1 cellular context compared by ENCODE assay signal in genomic region chr7:77798394-77799077, GRCh38.
TF ChIP-seq lines count a peak whose summit lies in the region.

PHTF2 (plus strand) TSS chr7:77798773.
TMEM60 (minus strand) TSS chr7:77798434; CDS start chr7:77794373, 4,061 bp downstream.

TF ChIP-seq in HepG2, 621 proteins besides CTCF, POLR2A, EP300 and RAD21 (continued from another document and continues in another):
- no peak for TF ChIP-seq USF2 (IDR thresholded peaks at IDR 0.05; ENCODE audit: low read depth, low read length)
- no peak; the same call in 1 of the 2 replicates for TF ChIP-seq USF2 (CRISPR knock-in tag; IDR thresholded peaks at IDR 0.05; ENCODE audit: borderline replicate concordance)
- TF ChIP-seq KDM1A (CRISPR knock-in tag; IDR thresholded peaks at IDR 0.05) = no peak
- no peak for TF ChIP-seq ZNF597 (CRISPR knock-in tag; IDR thresholded peaks at IDR 0.05)
- no peak for TF ChIP-seq TFAP4 (IDR thresholded peaks at IDR 0.05; ENCODE audit: borderline replicate concordance, low read depth)
- no peak; the same call in 1 of the 2 replicates for TF ChIP-seq GATAD1 (CRISPR knock-in tag; IDR thresholded peaks at IDR 0.05)
- TF ChIP-seq BRCA1 (CRISPR knock-in tag; IDR thresholded peaks at IDR 0.05) = no peak
- no peak; the same call in 1 of the 2 replicates for TF ChIP-seq ZNF878 (CRISPR knock-in tag; IDR thresholded peaks at IDR 0.05)
- TF ChIP-seq PAWR (CRISPR knock-in tag; IDR thresholded peaks at IDR 0.05; ENCODE audit: borderline replicate concordance) = no peak
- TF ChIP-seq ZNF10 (CRISPR knock-in tag; IDR thresholded peaks at IDR 0.05; ENCODE audit: borderline replicate concordance, low read depth) = no peak
- TF ChIP-seq FOXA1 (IDR thresholded peaks at IDR 0.05) = no peak
- no peak for TF ChIP-seq FOXA1 (CRISPR knock-in tag; IDR thresholded peaks at IDR 0.05)
- peak; percentile 71 for TF ChIP-seq REPIN1 (CRISPR knock-in tag; IDR thresholded peaks at IDR 0.05; ENCODE audit: borderline replicate concordance, low read depth)
- no peak for TF ChIP-seq ZNF672 (CRISPR knock-in tag; IDR thresholded peaks at IDR 0.05)
- peak; percentile 38 for TF ChIP-seq MED1 (CRISPR knock-in tag; IDR thresholded peaks at IDR 0.05)
- TF ChIP-seq ZNF264 (CRISPR knock-in tag; IDR thresholded peaks at IDR 0.05) = peak; percentile 38; the same call in 1 of the 2 replicates
- no peak for TF ChIP-seq SOX6 (IDR thresholded peaks at IDR 0.05)
- TF ChIP-seq SOX6 (CRISPR knock-in tag; IDR thresholded peaks at IDR 0.05) = peak; percentile 70
- TF ChIP-seq ZNF510 (CRISPR knock-in tag; IDR thresholded peaks at IDR 0.05; ENCODE audit: low read depth) = no peak
- TF ChIP-seq CEBPB (IDR thresholded peaks at IDR 0.05; ENCODE audit: borderline replicate concordance, low read depth, low read length) = no peak
- no peak for TF ChIP-seq DNMT3B (CRISPR knock-in tag; conservative IDR thresholded peaks at IDR 0.05)
- no peak for TF ChIP-seq ZBTB39 (CRISPR knock-in tag; IDR thresholded peaks at IDR 0.05)
- no peak for TF ChIP-seq PHF21A (CRISPR knock-in tag; IDR thresholded peaks at IDR 0.05)
- no peak for TF ChIP-seq ZNF33A (CRISPR knock-in tag; IDR thresholded peaks at IDR 0.05; ENCODE audit: borderline replicate concordance)
- TF ChIP-seq ZBTB21 (CRISPR knock-in tag; IDR thresholded peaks at IDR 0.05) = no peak
- no peak for TF ChIP-seq GLMP (CRISPR knock-in tag; IDR thresholded peaks at IDR 0.05; ENCODE audit: borderline replicate concordance)
- no peak for TF ChIP-seq CBX2 (IDR thresholded peaks at IDR 0.05; ENCODE audit: low read depth, low read length)
- TF ChIP-seq CBX2 (CRISPR knock-in tag; IDR thresholded peaks at IDR 0.05; ENCODE audit: low read depth) = no peak
- TF ChIP-seq ETV5 (CRISPR knock-in tag; IDR thresholded peaks at IDR 0.05; ENCODE audit: borderline replicate concordance) = peak; percentile 93
- no peak; the same call in 1 of the 2 replicates for TF ChIP-seq THRA (CRISPR knock-in tag; IDR thresholded peaks at IDR 0.05; ENCODE audit: borderline replicate concordance)
- TF ChIP-seq HOXA7 (CRISPR knock-in tag; IDR thresholded peaks at IDR 0.05) = no peak
- peak; percentile 71 for TF ChIP-seq ZNF891 (CRISPR knock-in tag; IDR thresholded peaks at IDR 0.05)
- peak; percentile 79 for TF ChIP-seq HNRNPK (IDR thresholded peaks at IDR 0.05; ENCODE audit: low read depth, low read length, poor library complexity, severe bottlenecking)
- TF ChIP-seq KAT8 (CRISPR knock-in tag; IDR thresholded peaks at IDR 0.05) = peak; percentile 59
- no peak for TF ChIP-seq FOXM1 (CRISPR knock-in tag; IDR thresholded peaks at IDR 0.05)
- TF ChIP-seq NONO (IDR thresholded peaks at IDR 0.05) = no peak
- peak; percentile 74 for TF ChIP-seq NONO (CRISPR knock-in tag; conservative IDR thresholded peaks at IDR 0.05)
- no peak for TF ChIP-seq U2AF1 (optimal IDR thresholded peaks at IDR 0.05; ENCODE audit: low read depth, low read length)
- TF ChIP-seq BRF2 (CRISPR knock-in tag; IDR thresholded peaks at IDR 0.05) = peak; percentile 19; the same call in 1 of the 2 replicates
- TF ChIP-seq PITX1 (CRISPR knock-in tag; IDR thresholded peaks at IDR 0.05) = no peak
- TF ChIP-seq ZFP41 (CRISPR knock-in tag; IDR thresholded peaks at IDR 0.05; ENCODE audit: borderline replicate concordance) = peak; percentile 80; the same call in 1 of the 2 replicates
- peak; percentile 60 for TF ChIP-seq ELF1 (CRISPR knock-in tag; IDR thresholded peaks at IDR 0.05)
- no peak for TF ChIP-seq U2AF2 (IDR thresholded peaks at IDR 0.05; ENCODE audit: low read depth, low read length)
- no peak for TF ChIP-seq ZNF354B (CRISPR knock-in tag; IDR thresholded peaks at IDR 0.05)
- no peak for TF ChIP-seq MXD4 (CRISPR knock-in tag; IDR thresholded peaks at IDR 0.05)
- no peak for TF ChIP-seq ZNF839 (CRISPR knock-in tag; IDR thresholded peaks at IDR 0.05; ENCODE audit: borderline replicate concordance)
- no peak for TF ChIP-seq ZNF121 (CRISPR knock-in tag; IDR thresholded peaks at IDR 0.05)
- no peak; the same call in 1 of the 2 replicates for TF ChIP-seq ZFP90 (CRISPR knock-in tag; IDR thresholded peaks at IDR 0.05; ENCODE audit: borderline replicate concordance)
- TF ChIP-seq HMG20B (CRISPR knock-in tag; conservative IDR thresholded peaks at IDR 0.05) = no peak
- no peak for TF ChIP-seq ZNF644 (CRISPR knock-in tag; IDR thresholded peaks at IDR 0.05; ENCODE audit: low read depth)
- peak; percentile 78 for TF ChIP-seq ZMAT3 (CRISPR knock-in tag; conservative IDR thresholded peaks at IDR 0.05)
- TF ChIP-seq ZNF367 (CRISPR knock-in tag; IDR thresholded peaks at IDR 0.05; ENCODE audit: borderline replicate concordance) = no peak
- peak; percentile 24; the same call in 1 of the 2 replicates for TF ChIP-seq TGIF2 (CRISPR knock-in tag; IDR thresholded peaks at IDR 0.05)
- no peak for TF ChIP-seq ZEB1 (IDR thresholded peaks at IDR 0.05; ENCODE audit: insufficient replicate concordance, low read depth)
- TF ChIP-seq MYNN (CRISPR knock-in tag; IDR thresholded peaks at IDR 0.05; ENCODE audit: low read depth) = no peak
- TF ChIP-seq MYPOP (CRISPR knock-in tag; IDR thresholded peaks at IDR 0.05) = peak; percentile 100
- no peak for TF ChIP-seq MTF1 (CRISPR knock-in tag; IDR thresholded peaks at IDR 0.05)
- TF ChIP-seq ZNF557 (CRISPR knock-in tag; IDR thresholded peaks at IDR 0.05) = no peak
- TF ChIP-seq ISX (CRISPR knock-in tag; conservative IDR thresholded peaks at IDR 0.05) = no peak
- 0 out of 2 replicates have a peak, but pooled peaks have one; percentile 39 for TF ChIP-seq RNF2 (conservative IDR thresholded peaks at IDR 0.05; ENCODE audit: low read depth)
- no peak; the same call in 1 of the 2 replicates for TF ChIP-seq ZHX1 (CRISPR knock-in tag; IDR thresholded peaks at IDR 0.05; ENCODE audit: low read depth)
